Comparison of ENCODE assay signal across 8 cellular contexts in the genomic region with DNA sequence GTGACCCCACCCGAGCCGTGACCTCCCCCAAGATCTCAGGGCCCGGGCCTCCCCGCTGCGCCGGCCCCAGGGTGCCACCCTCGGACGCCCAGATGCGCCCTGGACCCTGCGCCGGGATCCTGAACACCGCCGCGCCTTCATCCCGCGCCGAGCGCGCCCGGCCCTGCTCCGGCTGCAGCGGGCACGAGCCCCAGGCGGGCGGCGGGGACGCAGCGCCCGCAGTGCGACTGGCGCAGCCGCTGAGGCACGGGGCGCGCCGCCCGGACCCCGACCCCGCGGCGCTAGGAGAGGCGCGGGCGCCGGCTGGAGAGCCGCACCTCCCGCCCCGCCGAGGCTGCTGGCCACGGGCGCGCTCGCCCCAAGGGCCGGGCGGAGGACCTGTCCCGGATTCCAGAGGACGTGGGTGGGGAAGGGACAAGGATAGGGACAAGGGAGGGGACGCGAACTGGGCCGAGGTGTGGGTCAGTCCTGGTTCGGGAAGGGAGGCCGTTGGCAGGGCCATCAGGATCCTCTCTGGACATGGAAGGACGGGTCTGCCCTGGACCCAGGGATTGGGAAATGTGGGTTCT. TPM values are rescaled to one million over a fixed set of nuclear protein-coding genes. Genes with fewer than 3 reads are reported as not detected.
DNase-seq lines count a peak whose midpoint lies in the region; ATAC-seq and TF ChIP-seq lines count a peak whose summit lies in the region.

No MANE protein-coding gene starts in this region.

- peak overlapping the region; percentile 70; the same call in 1 of the 2 replicates for H3K4me3 ChIP-seq in BLaER1
- H3K4me3 ChIP-seq in NB4 (ENCODE audit: low read depth, low read length) = peak overlapping the region; percentile 65
- H3K4me3 ChIP-seq in colonic mucosa = peak overlapping the region; percentile 69

- no peak overlapping the region for H3K9ac ChIP-seq in BLaER1
- peak overlapping the region; percentile 78 to 84 for H3K9ac ChIP-seq in colonic mucosa (ENCODE audit: low read depth in 2 of 2, low read length in 2 of 2)

- TF ChIP-seq CTCF in NB4 (IDR thresholded peaks at IDR 0.05; ENCODE audit: low read depth, low read length) = no peak
- no peak for TF ChIP-seq CTCF in colonic mucosa (IDR thresholded peaks at IDR 0.05)

- peaks cover 15 to 18% of the 10 kb centered on the region in 2 donors for H3K27me3 Mint-ChIP-seq in natural killer cell treated with Interleukin-12 subunit alpha and Interleukin-12 subunit beta and Interleukin-15 and Interleukin-18, amount 100 ng/mL, for 72 hours

- no peak for ATAC-seq in natural killer cell treated with Interleukin-12 subunit alpha and Interleukin-12 subunit beta and Interleukin-15 and Interleukin-18, amount 100 ng/mL, for 72 hours
- ATAC-seq in HG03280 (IDR thresholded peaks at IDR 0.05; ENCODE audit: unreplicated experiment) = no peak
- ATAC-seq in GM21528 (IDR thresholded peaks at IDR 0.05; ENCODE audit: low FRiP score, unreplicated experiment) = no peak
- no peak for ATAC-seq in GM21381 (IDR thresholded peaks at IDR 0.05; ENCODE audit: unreplicated experiment)

- H3K4me1 ChIP-seq in BLaER1 = peaks cover 70% of the 10 kb centered on the region
- peaks cover 22% of the 10 kb centered on the region for H3K4me1 ChIP-seq in colonic mucosa

- intact Hi-C loops in colonic mucosa (cut with DNase I) = no loop called here

- no peak overlapping the region for H3K27ac Mint-ChIP-seq in natural killer cell treated with Interleukin-12 subunit alpha and Interleukin-12 subunit beta and Interleukin-15 and Interleukin-18, amount 100 ng/mL, for 72 hours

- peak overlapping the region; percentile 81 for H3K4me2 ChIP-seq in BLaER1

- H3K36me3 Mint-ChIP-seq in natural killer cell treated with Interleukin-12 subunit alpha and Interleukin-12 subunit beta and Interleukin-15 and Interleukin-18, amount 100 ng/mL, for 72 hours = no peaks in the 10 kb centered on the region

- no peaks in the 10 kb centered on the region for H3K9me3 Mint-ChIP-seq in natural killer cell treated with Interleukin-12 subunit alpha and Interleukin-12 subunit beta and Interleukin-15 and Interleukin-18, amount 100 ng/mL, for 72 hours

- H3K27ac ChIP-seq in BLaER1 (no peak overlapping the region), colonic mucosa (peak overlapping the region; percentile 72)

- H3K9me3 ChIP-seq in BLaER1 (no peaks in the 10 kb centered on the region), colonic mucosa (no peaks in the 10 kb centered on the region)

- H3K4me3 Mint-ChIP-seq in natural killer cell treated with Interleukin-12 subunit alpha and Interleukin-12 subunit beta and Interleukin-15 and Interleukin-18, amount 100 ng/mL, for 72 hours = peak overlapping the region; percentile 89

- peaks cover 53% of the 10 kb centered on the region in 2 donors for H3K4me1 Mint-ChIP-seq in natural killer cell treated with Interleukin-12 subunit alpha and Interleukin-12 subunit beta and Interleukin-15 and Interleukin-18, amount 100 ng/mL, for 72 hours (ENCODE audit: low read depth in 2 of 2)

- no peaks in the 10 kb centered on the region for H3K36me3 ChIP-seq in BLaER1
- no peaks in the 10 kb centered on the region for H3K36me3 ChIP-seq in colonic mucosa

- no peak for TF ChIP-seq POLR2A in NB4 (IDR thresholded peaks at IDR 0.05; ENCODE audit: extremely low read depth, insufficient read length)

- H4K20me1 ChIP-seq in BLaER1 = peaks cover 61% of the 10 kb centered on the region

- no peak for DNase-seq in NB4 (ENCODE audit: low read depth)
- DNase-seq in colonic mucosa = no peak
- no peak for DNase-seq in natural killer cell treated with Interleukin-12 subunit alpha and Interleukin-12 subunit beta and Interleukin-15 and Interleukin-18, amount 100 ng/mL, for 72 hours (ENCODE audit: low spot score)
- DNase-seq in NAMALWA (ENCODE audit: low spot score) = no peak

- H3K27me3 ChIP-seq in BLaER1 (peaks cover 82% of the 10 kb centered on the region), colonic mucosa (no peaks in the 10 kb centered on the region)

RNA-seq across cellular contexts. Expression of a gene that starts 1.2 kb away (rescaled TPM):
- 10 to 100 TPM; 29.6 to 31.6 TPM for total RNA-seq in colonic mucosa
- 10 to 100 TPM; 13.8 to 25.6 TPM for total RNA-seq in natural killer cell treated with Interleukin-12 subunit alpha and Interleukin-12 subunit beta and Interleukin-15 and Interleukin-18, amount 100 ng/mL, for 72 hours

RNA-seq across cellular contexts. Expression of a gene that starts 1.5 kb away (rescaled TPM):
- total RNA-seq in colonic mucosa = under 1 TPM; 0.32 to 0.49 TPM
- total RNA-seq in natural killer cell treated with Interleukin-12 subunit alpha and Interleukin-12 subunit beta and Interleukin-15 and Interleukin-18, amount 100 ng/mL, for 72 hours = not detected

RNA-seq across cellular contexts. Expression of a gene that starts 51.6 kb away (rescaled TPM):
- total RNA-seq in colonic mucosa = 10 to 100 TPM; 50.1 to 51.1 TPM
- total RNA-seq in natural killer cell treated with Interleukin-12 subunit alpha and Interleukin-12 subunit beta and Interleukin-15 and Interleukin-18, amount 100 ng/mL, for 72 hours = 100 to 1,000 TPM; 112 to 136 TPM
